Comparison of ENCODE assay signal across 16 cellular contexts in the genomic region with DNA sequence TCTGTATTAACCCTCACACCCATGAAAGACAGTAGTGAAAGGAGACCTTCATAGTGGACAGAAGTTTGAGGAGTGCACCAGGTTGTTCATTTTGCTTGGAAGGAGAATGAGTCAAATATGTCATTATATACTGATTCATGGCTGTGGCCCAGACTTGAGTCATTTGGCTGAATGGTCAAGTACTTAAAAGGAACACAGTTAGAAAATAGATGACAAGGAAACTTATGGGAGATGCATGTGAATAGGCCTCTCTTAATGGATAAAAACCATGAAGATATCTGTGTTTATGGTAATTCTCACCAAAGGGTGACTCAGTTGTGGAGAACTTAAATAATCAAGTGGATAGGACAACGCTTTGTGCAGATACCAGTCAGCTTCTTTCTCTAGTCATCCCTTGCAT.
DNase-seq lines count a peak whose midpoint lies in the region; ATAC-seq and TF ChIP-seq lines count a peak whose summit lies in the region.
"Had no signal": no experiment of that assay in that cellular context is flagged by ENCODE, and none has a peak within 500 bp of the region (broad histone marks: within the 10 kb centered on the region; RNA-seq: fewer than 3 reads in every experiment).

No MANE protein-coding gene starts in this region.

- 64% methylated on average over 1 of the region's 1 CpG for WGBS in mammary epithelial cell (ENCODE audit: low coverage, missing lambda C conversion rate)

- BruUV-seq in PC-3 (replicated peaks; lab: Mats Ljungman, UMichigan) (no TSS peak), mammary epithelial cell (replicated peaks; lab: Mats Ljungman, UMichigan) (no TSS peak)

- H4K20me1 ChIP-seq in PC-3 (ENCODE audit: low read length) (no peaks in the 10 kb centered on the region), mammary epithelial cell (ENCODE audit: insufficient read depth, low read length) (no peaks in the 10 kb centered on the region)
- H4K20me1 ChIP-seq: BLaER1 had no signal

- peak; percentile 44; the same call in 1 of the 2 replicates for ATAC-seq in PC-3
- ATAC-seq in foreskin keratinocyte, result peak; percentile 8
- ATAC-seq: GM12878, HCT116, HepG2 had no signal

- dilution Hi-C loops in mammary epithelial cell (cut with HindIII; ENCODE audit: low sequenced_read_pairs), result no loop called here

- DNase-seq in COLO829 (ENCODE audit: low spot score), result peak; percentile 8
- peak; percentile 54 for DNase-seq in PC-3
- DNase-seq in mammary epithelial cell, result peak; percentile 72
- DNase-seq in foreskin keratinocyte, result peak in 1 of 2 donors; percentile 54
- no peak for DNase-seq in NCI-H2227 treated with DMSO at 0.1 percent for 48 hours (lab: John Stamatoyannopoulos, UW)
- no peak for DNase-seq in colonic mucosa
- no peak for DNase-seq in activated gamma-delta T cell treated with Interleukin-2 at 50 U/mL for 16 hours
- DNase-seq: 8988T; AML-193; CD8-positive, alpha-beta memory T cell; DMS 273 treated with DMSO at 0.1 percent for 48 hours; GM23248 had no signal

- H3K9ac ChIP-seq in PC-3 (ENCODE audit: low read length) (no peak overlapping the region), mammary epithelial cell (ENCODE audit: insufficient read depth, low read length) (no peak overlapping the region), colonic mucosa (ENCODE audit: low read depth in 2 of 2, low read length in 2 of 2) (no peak overlapping the region)
- H3K9ac ChIP-seq: BLaER1, GM23248 had no signal

- no peaks in the 10 kb centered on the region for H3K9me2 ChIP-seq in PC-3 (replicated peaks; ENCODE audit: low read length)

- TF ChIP-seq CTCF in PC-3 (conservative IDR thresholded peaks at IDR 0.05; ENCODE audit: low read depth, low read length) (no peak), mammary epithelial cell (conservative IDR thresholded peaks at IDR 0.05 in 1 of 2, IDR thresholded peaks at IDR 0.05 in 1 of 2; ENCODE audit: extremely low read depth in 1 of 2, insufficient read depth in 1 of 2, low read depth in 1 of 2, low read length in 2 of 2) (no peak), foreskin keratinocyte (conservative IDR thresholded peaks at IDR 0.05) (no peak), colonic mucosa (IDR thresholded peaks at IDR 0.05) (no peak)

- H3K4me3 ChIP-seq in PC-3 (ENCODE audit: low read length) (no peak overlapping the region), mammary epithelial cell (replicated peaks in 1 of 3; ENCODE audit: insufficient read depth in 1 of 3, low read depth in 2 of 3, low read length in 3 of 3) (no peak overlapping the region), colonic mucosa (no peak overlapping the region)
- H3K4me3 ChIP-seq: BLaER1, GM12878, GM23248 had no signal

- H3K79me2 ChIP-seq in PC-3 (ENCODE audit: low read length) (no peaks in the 10 kb centered on the region), mammary epithelial cell (ENCODE audit: insufficient read depth, low read length) (no peaks in the 10 kb centered on the region)

- H3F3A ChIP-seq in PC-3 (ENCODE audit: low read length, unreplicated experiment), result no peaks in the 10 kb centered on the region

- H3K27ac ChIP-seq in PC-3 (ENCODE audit: low read length), result no peak overlapping the region
- H3K27ac ChIP-seq in mammary epithelial cell (ENCODE audit: insufficient read depth, low read depth, low read length), result peak overlapping the region; percentile 94
- no peak overlapping the region for H3K27ac ChIP-seq in foreskin keratinocyte
- no peak overlapping the region for H3K27ac ChIP-seq in colonic mucosa
- H3K27ac ChIP-seq: BLaER1, GM23248 had no signal

- H3K27me3 ChIP-seq in PC-3 (ENCODE audit: low read length), result no peaks in the 10 kb centered on the region
- no peaks in the 10 kb centered on the region for H3K27me3 ChIP-seq in mammary epithelial cell (ENCODE audit: insufficient read depth, low read length)
- H3K27me3 ChIP-seq in foreskin keratinocyte, result no peaks in the 10 kb centered on the region
- no peaks in the 10 kb centered on the region for H3K27me3 ChIP-seq in colonic mucosa
- H3K27me3 ChIP-seq: BLaER1 had no signal

- H3K36me3 ChIP-seq in PC-3 (ENCODE audit: low read depth, low read length), result no peaks in the 10 kb centered on the region
- H3K36me3 ChIP-seq in mammary epithelial cell (ENCODE audit: insufficient read depth, low read length), result no peaks in the 10 kb centered on the region
- H3K36me3 ChIP-seq in colonic mucosa, result no peaks in the 10 kb centered on the region
- H3K36me3 ChIP-seq: BLaER1 had no signal

- in situ Hi-C loops in mammary epithelial cell (cut with MboI; ENCODE audit: low sequenced_read_pairs in 2 of 2), result no loop called here

- intact Hi-C loops in PC-3 (cut with micrococcal nuclease) (no loop called here), mammary epithelial cell (cut with micrococcal nuclease) (no loop called here), colonic mucosa (cut with DNase I) (no loop called here)

- H3K4me1 ChIP-seq in PC-3 (ENCODE audit: insufficient read depth, low read length) (peaks cover 18% of the 10 kb centered on the region), mammary epithelial cell (ENCODE audit: insufficient read depth, low read length) (peaks cover 15% of the 10 kb centered on the region), foreskin keratinocyte (peaks cover 11% of the 10 kb centered on the region), colonic mucosa (no peaks in the 10 kb centered on the region)
- H3K4me1 ChIP-seq: BLaER1 had no signal

- no peak overlapping the region for H3K4me2 ChIP-seq in PC-3 (ENCODE audit: low read length)
- no peak overlapping the region for H3K4me2 ChIP-seq in mammary epithelial cell (ENCODE audit: insufficient read depth, low read depth, low read length)
- H3K4me2 ChIP-seq: BLaER1 had no signal

- H3K9me3 ChIP-seq in PC-3 (ENCODE audit: low read length) (no peaks in the 10 kb centered on the region), mammary epithelial cell (replicated peaks; ENCODE audit: insufficient read depth, low read length) (peaks cover 4% of the 10 kb centered on the region), colonic mucosa (no peaks in the 10 kb centered on the region)
- H3K9me3 ChIP-seq: BLaER1 had no signal

- CTCF ChIA-PET in PC-3 (lab: Charles Lee) (no interaction called here), mammary epithelial cell (lab: Charles Lee; ENCODE audit: low non-redundant PET) (no interaction called here)

- POLR2A ChIA-PET in PC-3 (lab: Charles Lee; ENCODE audit: unreplicated experiment), result no interaction called here

- no peak overlapping the region for H2AFZ ChIP-seq in PC-3 (ENCODE audit: low read length)
- H2AFZ ChIP-seq in mammary epithelial cell (ENCODE audit: low read depth, low read length), result peak overlapping the region; percentile 40
- H2AFZ ChIP-seq: GM23248 had no signal

Comparison
In these comparisons a context has a peak if more than half of its experiments do, and no peak if none do; other contexts are left out.
1. DNase-seq: peak in COLO829 (single experiment), PC-3 (single experiment) and mammary epithelial cell (single experiment); none in NCI-H2227 treated with DMSO at 0.1 percent for 48 hours (single experiment), colonic mucosa (single experiment) and activated gamma-delta T cell treated with Interleukin-2 at 50 U/mL for 16 hours (single experiment).